In genomic region chr2:166996465-166996864, GRCh38 we compare ENCODE assay signal across 29 cellular contexts.
"Had no signal": no experiment of that assay in that cellular context is flagged by ENCODE, and none has a peak within 500 bp of the region (broad histone marks: within the 10 kb centered on the region; RNA-seq: fewer than 3 reads in every experiment).

No MANE protein-coding gene starts in this region.

- H3K27ac Mint-ChIP-seq: dendritic cell treated with granulocyte-macrophage colony-stimulating factor and Interleukin-4, amounts not matched to agents 40 ng/mL and 50 ng/mL, for 4 days; effector memory CD8-positive, alpha-beta T cell; endodermal cell had no signal

- H3K79me2 ChIP-seq: hepatocyte had no signal

- H3K4me1 ChIP-seq: colonic mucosa, esophagus muscularis mucosa, esophagus squamous epithelium, foreskin keratinocyte, gastrocnemius medialis, gastroesophageal sphincter, heart left ventricle, heart right ventricle had no signal

- H3K36me3 ChIP-seq: colonic mucosa, esophagus muscularis mucosa, esophagus squamous epithelium, gastrocnemius medialis, gastroesophageal sphincter, heart left ventricle, heart right ventricle had no signal

- H3K4me3 ChIP-seq: colonic mucosa, coronary artery, dorsolateral prefrontal cortex, esophagus muscularis mucosa, esophagus squamous epithelium, gastrocnemius medialis, gastroesophageal sphincter, heart left ventricle, heart right ventricle, hepatocyte had no signal

- H3K27ac ChIP-seq: colonic mucosa, coronary artery, dorsolateral prefrontal cortex, epithelial cell of prostate, esophagus muscularis mucosa, esophagus squamous epithelium, foreskin keratinocyte, gastrocnemius medialis, gastroesophageal sphincter, heart left ventricle, heart right ventricle, hepatocyte had no signal

- H3K4me1 Mint-ChIP-seq: endodermal cell had no signal

- H3K4me2 ChIP-seq: hepatocyte had no signal

- H3K4me3 Mint-ChIP-seq: dendritic cell treated with granulocyte-macrophage colony-stimulating factor and Interleukin-4, amounts not matched to agents 40 ng/mL and 50 ng/mL, for 4 days; effector memory CD8-positive, alpha-beta T cell; endodermal cell had no signal

- DNase-seq: colonic mucosa; cortex of kidney; dermis blood vessel endothelial cell; dorsolateral prefrontal cortex; effector CD4-positive, alpha-beta T cell; effector CD8-positive, alpha-beta T cell; effector memory CD4-positive, alpha-beta T cell; effector memory CD8-positive, alpha-beta T cell; endodermal cell; erythroblast; esophagus squamous epithelium; foreskin fibroblast; foreskin keratinocyte; foreskin melanocyte; gastrocnemius medialis; glutamatergic neuron; head of caudate nucleus; heart left ventricle; heart right ventricle had no signal

- ATAC-seq: effector memory CD8-positive, alpha-beta T cell; esophagus mucosa; foreskin keratinocyte; gastrocnemius medialis; gastroesophageal sphincter; heart left ventricle; heart right ventricle had no signal

- H3K27me3 Mint-ChIP-seq: dendritic cell treated with granulocyte-macrophage colony-stimulating factor and Interleukin-4, amounts not matched to agents 40 ng/mL and 50 ng/mL, for 4 days; effector memory CD8-positive, alpha-beta T cell had no signal

- H3K27me3 ChIP-seq: colonic mucosa, dorsolateral prefrontal cortex, esophagus muscularis mucosa, esophagus squamous epithelium, foreskin keratinocyte, gastrocnemius medialis, gastroesophageal sphincter, heart left ventricle, heart right ventricle, hepatocyte had no signal

- H2AFZ ChIP-seq: hepatocyte had no signal

- H3K9me3 ChIP-seq: colonic mucosa, esophagus muscularis mucosa, esophagus squamous epithelium, gastrocnemius medialis, gastroesophageal sphincter had no signal

- FAIRE-seq: endometrium, endothelial cell of umbilical vein, frontal cortex had no signal
